ENCODE assay signal across 32 cellular contexts in the genomic region with DNA sequence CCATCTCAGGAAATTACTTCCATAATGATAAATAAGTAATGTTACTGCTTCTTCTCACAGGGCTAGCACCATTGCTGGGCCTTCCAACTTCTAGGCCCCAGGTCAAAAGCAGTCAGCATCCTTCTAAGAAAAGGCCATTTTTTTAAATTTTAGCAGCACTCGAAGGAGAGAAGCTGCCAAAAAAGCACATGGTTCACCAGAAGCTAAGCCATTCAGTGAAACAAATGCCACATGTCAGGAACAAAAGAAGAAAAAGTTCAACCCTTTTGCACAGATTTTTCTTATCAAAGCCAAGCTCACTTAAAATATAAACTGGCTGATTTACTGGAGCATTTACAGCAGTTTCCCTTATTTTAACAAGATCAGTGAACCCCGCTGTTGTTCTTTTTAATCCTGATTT. TPM values are rescaled to one million over a fixed set of nuclear protein-coding genes. Genes with fewer than 3 reads are reported as not detected.
"Had no signal": no experiment of that assay in that cellular context is flagged by ENCODE, and none has a peak within 500 bp of the region (broad histone marks: within the 10 kb centered on the region; RNA-seq: fewer than 3 reads in every experiment).

No MANE protein-coding gene starts in this region.

- H3K4me3 Mint-ChIP-seq: activated CD4-positive, alpha-beta memory T cell treated with anti-CD3 and anti-CD28 coated beads for 36 hours; activated CD4-positive, alpha-beta T cell treated with anti-CD3 and anti-CD28 coated beads for 36 hours; activated CD4-positive, alpha-beta T cell treated with anti-CD3 and anti-CD28 coated beads, Interleukin-2, amount 10 ng/mL, durations not matched to agents 24 days and 14 days; activated CD8-positive, alpha-beta memory T cell treated with anti-CD3 and anti-CD28 coated beads, Interleukin-2, amount 10 ng/mL, durations not matched to agents 7 days and 5 days; activated CD8-positive, alpha-beta T cell treated with anti-CD3 and anti-CD28 coated beads, Interleukin-2, amount 10 ng/mL, durations not matched to agents 7 days and 5 days; activated naive CD4-positive, alpha-beta T cell treated with anti-CD3 and anti-CD28 coated beads, Interleukin-2, amount 10 ng/mL, durations not matched to agents 7 days and 5 days; activated naive CD8-positive, alpha-beta T cell; activated T-helper 1 cell treated with anti-CD3 and anti-CD28 coated beads, Interleukin-12 subunit alpha, Interleukin-12 subunit beta, Interleukin-2, Interleukin-4 antibody, amounts not matched to agents 30 ng/mL and 10 ng/mL and 1 ng/mL, durations not matched to agents 14 hours and 24 hours and 36 hours; central memory CD8-positive, alpha-beta T cell had no signal

- H3K27ac ChIP-seq: brain microvascular endothelial cell, colonic mucosa, epithelial cell of prostate, esophagus squamous epithelium had no signal

- H3K4me1 ChIP-seq: colonic mucosa had no signal

- H3K9me3 ChIP-seq: colonic mucosa, esophagus squamous epithelium had no signal

- H3K4me3 ChIP-seq: colonic mucosa, esophagus squamous epithelium had no signal

- DNase-seq: activated CD4-positive, alpha-beta memory T cell treated with anti-CD3 and anti-CD28 coated beads for 36 hours; activated CD4-positive, alpha-beta T cell treated with anti-CD3 and anti-CD28 coated beads for 36 hours; activated CD4-positive, alpha-beta T cell treated with anti-CD3 and anti-CD28 coated beads, Interleukin-2, amount 10 ng/mL, durations not matched to agents 24 days and 14 days; activated CD4-positive, CD25-positive, alpha-beta regulatory T cell; activated CD4-positive, CD25-positive, alpha-beta regulatory T cell treated with anti-CD3 and anti-CD28 coated beads, Interleukin-2, amount 50 U/mL, for 72 hours; activated CD8-positive, alpha-beta memory T cell treated with anti-CD3 and anti-CD28 coated beads, Interleukin-2, amount 10 ng/mL, durations not matched to agents 7 days and 5 days; activated CD8-positive, alpha-beta memory T cell treated with anti-CD3 and anti-CD28 coated beads, Interleukin-2, amount 50 U/mL, for 4 hours; activated CD8-positive, alpha-beta T cell treated with anti-CD3 and anti-CD28 coated beads, Interleukin-2, amount 10 ng/mL, durations not matched to agents 7 days and 5 days; activated effector memory CD4-positive, alpha-beta T cell treated with anti-CD3 and anti-CD28 coated beads, Interleukin-2, amount 50 U/mL, for 16 hours; activated naive CD4-positive, alpha-beta T cell; activated naive CD4-positive, alpha-beta T cell treated with anti-CD3 and anti-CD28 coated beads, Interleukin-2, amount 10 ng/mL, durations not matched to agents 7 days and 5 days; activated T-cell treated with anti-CD3 and anti-CD28 coated beads, Interleukin-2, amount 50 U/mL, for 1 hour; activated T-cell treated with anti-CD3 and anti-CD28 coated beads, Interleukin-2, amount 50 U/mL, for 48 hours; amniotic stem cell; anterior cingulate cortex; brain microvascular endothelial cell; colonic mucosa; effector CD8-positive, alpha-beta T cell; esophagus squamous epithelium; foreskin fibroblast; head of caudate nucleus; T-helper 2 cell had no signal

- H3K27me3 ChIP-seq: brain microvascular endothelial cell, colonic mucosa, esophagus squamous epithelium had no signal

- H3K4me1 Mint-ChIP-seq: activated CD4-positive, alpha-beta T cell treated with anti-CD3 and anti-CD28 coated beads for 36 hours; activated CD4-positive, alpha-beta T cell treated with anti-CD3 and anti-CD28 coated beads, Interleukin-2, amount 10 ng/mL, durations not matched to agents 24 days and 14 days; activated CD8-positive, alpha-beta memory T cell treated with anti-CD3 and anti-CD28 coated beads, Interleukin-2, amount 10 ng/mL, durations not matched to agents 7 days and 5 days; activated naive CD4-positive, alpha-beta T cell treated with anti-CD3 and anti-CD28 coated beads, Interleukin-2, amount 10 ng/mL, durations not matched to agents 7 days and 5 days; central memory CD8-positive, alpha-beta T cell had no signal

- H3K27me3 Mint-ChIP-seq: activated CD4-positive, alpha-beta memory T cell treated with anti-CD3 and anti-CD28 coated beads for 36 hours; activated CD4-positive, alpha-beta T cell treated with anti-CD3 and anti-CD28 coated beads, Interleukin-2, amount 10 ng/mL, durations not matched to agents 24 days and 14 days; activated CD8-positive, alpha-beta memory T cell treated with anti-CD3 and anti-CD28 coated beads, Interleukin-2, amount 10 ng/mL, durations not matched to agents 7 days and 5 days; activated naive CD4-positive, alpha-beta T cell treated with anti-CD3 and anti-CD28 coated beads, Interleukin-2, amount 10 ng/mL, durations not matched to agents 7 days and 5 days; activated naive CD8-positive, alpha-beta T cell; central memory CD8-positive, alpha-beta T cell had no signal

- H3K36me3 Mint-ChIP-seq: activated CD4-positive, alpha-beta memory T cell treated with anti-CD3 and anti-CD28 coated beads for 36 hours; activated CD8-positive, alpha-beta memory T cell treated with anti-CD3 and anti-CD28 coated beads, Interleukin-2, amount 10 ng/mL, durations not matched to agents 7 days and 5 days; activated naive CD4-positive, alpha-beta T cell treated with anti-CD3 and anti-CD28 coated beads, Interleukin-2, amount 10 ng/mL, durations not matched to agents 7 days and 5 days; activated naive CD8-positive, alpha-beta T cell had no signal

- H3K9me3 Mint-ChIP-seq: activated CD4-positive, alpha-beta T cell treated with anti-CD3 and anti-CD28 coated beads, Interleukin-2, amount 10 ng/mL, durations not matched to agents 24 days and 14 days; activated naive CD4-positive, alpha-beta T cell treated with anti-CD3 and anti-CD28 coated beads, Interleukin-2, amount 10 ng/mL, durations not matched to agents 7 days and 5 days; activated T-helper 1 cell treated with anti-CD3 and anti-CD28 coated beads, Interleukin-12 subunit alpha, Interleukin-12 subunit beta, Interleukin-2, Interleukin-4 antibody, amounts not matched to agents 30 ng/mL and 10 ng/mL and 1 ng/mL, durations not matched to agents 14 hours and 24 hours and 36 hours; activated T-helper 2 cell treated with anti-CD3 and anti-CD28 coated beads, Interferon-gamma antibody, Interleukin-2, Interleukin-4, amounts not matched to agents 10 μg/mL and 5 μg/mL and 100 μg/mL, durations not matched to agents 14 hours and 24 hours and 36 hours had no signal

- H3K36me3 ChIP-seq: brain microvascular endothelial cell, colonic mucosa, esophagus squamous epithelium had no signal

- H3K27ac Mint-ChIP-seq: activated CD4-positive, alpha-beta memory T cell treated with anti-CD3 and anti-CD28 coated beads for 36 hours; activated CD4-positive, alpha-beta T cell treated with anti-CD3 and anti-CD28 coated beads for 36 hours; activated CD4-positive, alpha-beta T cell treated with anti-CD3 and anti-CD28 coated beads, Interleukin-2, amount 10 ng/mL, durations not matched to agents 24 days and 14 days; activated CD8-positive, alpha-beta memory T cell treated with anti-CD3 and anti-CD28 coated beads, Interleukin-2, amount 10 ng/mL, durations not matched to agents 7 days and 5 days; activated CD8-positive, alpha-beta T cell treated with anti-CD3 and anti-CD28 coated beads, Interleukin-2, amount 10 ng/mL, durations not matched to agents 7 days and 5 days; activated naive CD4-positive, alpha-beta T cell treated with anti-CD3 and anti-CD28 coated beads, Interleukin-2, amount 10 ng/mL, durations not matched to agents 7 days and 5 days; activated naive CD8-positive, alpha-beta T cell; activated T-helper 1 cell treated with anti-CD3 and anti-CD28 coated beads, Interleukin-12 subunit alpha, Interleukin-12 subunit beta, Interleukin-2, Interleukin-4 antibody, amounts not matched to agents 30 ng/mL and 10 ng/mL and 1 ng/mL, durations not matched to agents 14 hours and 24 hours and 36 hours; activated T-helper 2 cell treated with anti-CD3 and anti-CD28 coated beads, Interferon-gamma antibody, Interleukin-2, Interleukin-4, amounts not matched to agents 10 μg/mL and 5 μg/mL and 100 μg/mL, durations not matched to agents 14 hours and 24 hours and 36 hours had no signal

RNA-seq across cellular contexts. Expression of a gene that starts 46.6 kb away (rescaled TPM):
- total RNA-seq: activated CD4-positive, alpha-beta memory T cell treated with anti-CD3 and anti-CD28 coated beads for 36 hours; activated CD4-positive, alpha-beta T cell treated with anti-CD3 and anti-CD28 coated beads for 36 hours; activated CD4-positive, alpha-beta T cell treated with anti-CD3 and anti-CD28 coated beads, Interleukin-2, amount 10 ng/mL, durations not matched to agents 24 days and 14 days; activated CD8-positive, alpha-beta memory T cell treated with anti-CD3 and anti-CD28 coated beads for 36 hours; activated CD8-positive, alpha-beta memory T cell treated with anti-CD3 and anti-CD28 coated beads, Interleukin-2, amount 10 ng/mL, durations not matched to agents 7 days and 5 days; activated CD8-positive, alpha-beta T cell treated with anti-CD3 and anti-CD28 coated beads, Interleukin-2, amount 10 ng/mL, durations not matched to agents 7 days and 5 days; activated T-helper 1 cell treated with anti-CD3 and anti-CD28 coated beads, Interleukin-12 subunit alpha, Interleukin-12 subunit beta, Interleukin-2, Interleukin-4 antibody, amounts not matched to agents 30 ng/mL and 10 ng/mL and 1 ng/mL, durations not matched to agents 14 hours and 24 hours and 36 hours; activated T-helper 2 cell treated with anti-CD3 and anti-CD28 coated beads, Interferon-gamma antibody, Interleukin-2, Interleukin-4, amounts not matched to agents 10 μg/mL and 5 μg/mL and 100 μg/mL, durations not matched to agents 14 hours and 24 hours and 36 hours; bronchial epithelial cell; dermis microvascular lymphatic vessel endothelial cell; endothelial cell of umbilical vein; esophagus squamous epithelium; T-helper 1 cell treated with Interleukin-12 subunit alpha and Interleukin-12 subunit beta and Interleukin-4 antibody, amounts not matched to agents 30 ng/mL and 1 ng/mL, for 36 hours had no signal
